Comparison of ENCODE assay signal across 1 cellular context in genomic region chr17:82876602-82877391, GRCh38.
TF ChIP-seq lines count a peak whose summit lies in the region.

No MANE protein-coding gene starts in this region.

TF ChIP-seq in H1, 55 proteins besides CTCF, POLR2A, EP300 and RAD21 (continued from another document):
- TF ChIP-seq CHD7 (IDR thresholded peaks at IDR 0.05; ENCODE audit: insufficient replicate concordance, low read length): no peak
- no peak for TF ChIP-seq GABPA (IDR thresholded peaks at IDR 0.05; ENCODE audit: borderline replicate concordance, insufficient read depth, low read length)
- no peak for TF ChIP-seq NANOG (IDR thresholded peaks at IDR 0.05; ENCODE audit: insufficient read depth, low read depth, low read length, poor library complexity, severe bottlenecking)
- TF ChIP-seq EZH2 (IDR thresholded peaks at IDR 0.05; ENCODE audit: low read depth, low read length, severe bottlenecking): no peak
- TF ChIP-seq KDM4A (IDR thresholded peaks at IDR 0.05; ENCODE audit: low read depth, low read length, severe bottlenecking): no peak
- no peak for TF ChIP-seq ZNF274 (IDR thresholded peaks at IDR 0.05; ENCODE audit: borderline replicate concordance, extremely low read depth, low read length)
- TF ChIP-seq SUZ12 (IDR thresholded peaks at IDR 0.05; ENCODE audit: low read length): no peak
- TF ChIP-seq MAFK (IDR thresholded peaks at IDR 0.05; ENCODE audit: low read depth, low read length): no peak
- TF ChIP-seq CEBPB (IDR thresholded peaks at IDR 0.05; ENCODE audit: low read depth, low read length): no peak
- no peak for TF ChIP-seq RNF2 (IDR thresholded peaks at IDR 0.05; ENCODE audit: borderline replicate concordance, low read depth, low read length, missing control alignments, poor library complexity, severe bottlenecking)
